Comparison of ENCODE assay signal across 1 cellular context in the genomic region with DNA sequence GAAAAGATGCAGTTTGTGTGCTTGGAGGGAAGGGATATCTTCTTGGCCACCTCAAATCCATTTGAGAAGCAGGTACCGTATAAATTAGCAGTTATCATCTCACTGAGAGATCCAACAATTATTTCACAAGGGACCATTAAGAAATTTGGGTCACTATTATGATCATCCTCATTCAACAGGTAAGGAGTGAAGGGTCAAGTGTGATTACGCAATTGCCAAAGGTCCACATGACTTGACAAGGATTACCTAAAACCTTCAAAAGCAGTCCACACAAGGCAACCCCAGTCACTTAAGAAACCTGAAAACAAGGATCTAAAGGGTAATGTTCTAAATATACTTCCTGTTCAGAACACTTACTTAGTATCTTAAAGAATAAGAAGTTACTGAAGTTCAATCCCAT.
A peak's percentile ranks its signal among the peaks of the same experiment; 100 is the strongest.
TF ChIP-seq lines count a peak whose summit lies in the region.

No MANE protein-coding gene starts in this region.

TF ChIP-seq in HEK293, 187 proteins besides CTCF, POLR2A, EP300 and RAD21 (continued from another document):
- TF ChIP-seq SCRT1 (tag by site-specific recombination; IDR thresholded peaks at IDR 0.05; ENCODE audit: borderline replicate concordance) (0 out of 2 replicates have a peak, but pooled peaks have one; percentile 51), SALL2 (tag by site-specific recombination; IDR thresholded peaks at IDR 0.05; ENCODE audit: borderline replicate concordance) (no peak), ZNF114 (tag by site-specific recombination; IDR thresholded peaks at IDR 0.05) (no peak), ZNF48 (tag by site-specific recombination; IDR thresholded peaks at IDR 0.05) (no peak), ZNF747 (tag by site-specific recombination; IDR thresholded peaks at IDR 0.05) (no peak), MYNN (tag by site-specific recombination; IDR thresholded peaks at IDR 0.05; ENCODE audit: borderline replicate concordance) (no peak)
